In genomic region chr20:63968928-63969760, GRCh38 we compare ENCODE assay signal across 1 cellular context.
A peak's percentile ranks its signal among the peaks of the same experiment; 100 is the strongest.
TF ChIP-seq lines count a peak whose summit lies in the region.

No MANE protein-coding gene starts in this region.

TF ChIP-seq in HepG2, 621 proteins besides CTCF, POLR2A, EP300 and RAD21 (continued from another document and continues in another):
- TF ChIP-seq, protein P1, sequence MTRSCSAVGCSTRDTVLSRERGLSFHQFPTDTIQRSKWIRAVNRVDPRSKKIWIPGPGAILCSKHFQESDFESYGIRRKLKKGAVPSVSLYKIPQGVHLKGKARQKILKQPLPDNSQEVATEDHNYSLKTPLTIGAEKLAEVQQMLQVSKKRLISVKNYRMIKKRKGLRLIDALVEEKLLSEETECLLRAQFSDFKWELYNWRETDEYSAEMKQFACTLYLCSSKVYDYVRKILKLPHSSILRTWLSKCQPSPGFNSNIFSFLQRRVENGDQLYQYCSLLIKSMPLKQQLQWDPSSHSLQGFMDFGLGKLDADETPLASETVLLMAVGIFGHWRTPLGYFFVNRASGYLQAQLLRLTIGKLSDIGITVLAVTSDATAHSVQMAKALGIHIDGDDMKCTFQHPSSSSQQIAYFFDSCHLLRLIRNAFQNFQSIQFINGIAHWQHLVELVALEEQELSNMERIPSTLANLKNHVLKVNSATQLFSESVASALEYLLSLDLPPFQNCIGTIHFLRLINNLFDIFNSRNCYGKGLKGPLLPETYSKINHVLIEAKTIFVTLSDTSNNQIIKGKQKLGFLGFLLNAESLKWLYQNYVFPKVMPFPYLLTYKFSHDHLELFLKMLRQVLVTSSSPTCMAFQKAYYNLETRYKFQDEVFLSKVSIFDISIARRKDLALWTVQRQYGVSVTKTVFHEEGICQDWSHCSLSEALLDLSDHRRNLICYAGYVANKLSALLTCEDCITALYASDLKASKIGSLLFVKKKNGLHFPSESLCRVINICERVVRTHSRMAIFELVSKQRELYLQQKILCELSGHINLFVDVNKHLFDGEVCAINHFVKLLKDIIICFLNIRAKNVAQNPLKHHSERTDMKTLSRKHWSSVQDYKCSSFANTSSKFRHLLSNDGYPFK (CRISPR knock-in tag; IDR thresholded peaks at IDR 0.05; ENCODE audit: borderline replicate concordance), result peak; percentile 75; the same call in 1 of the 2 replicates
- TF ChIP-seq TBP (CRISPR knock-in tag; IDR thresholded peaks at IDR 0.05), result no peak
- TF ChIP-seq, protein P2, sequence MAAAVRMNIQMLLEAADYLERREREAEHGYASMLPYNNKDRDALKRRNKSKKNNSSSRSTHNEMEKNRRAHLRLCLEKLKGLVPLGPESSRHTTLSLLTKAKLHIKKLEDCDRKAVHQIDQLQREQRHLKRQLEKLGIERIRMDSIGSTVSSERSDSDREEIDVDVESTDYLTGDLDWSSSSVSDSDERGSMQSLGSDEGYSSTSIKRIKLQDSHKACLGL (CRISPR knock-in tag; IDR thresholded peaks at IDR 0.05), result peak; percentile 74
- TF ChIP-seq CBX1 (IDR thresholded peaks at IDR 0.05; ENCODE audit: low read depth), result no peak
- TF ChIP-seq, protein P3, sequence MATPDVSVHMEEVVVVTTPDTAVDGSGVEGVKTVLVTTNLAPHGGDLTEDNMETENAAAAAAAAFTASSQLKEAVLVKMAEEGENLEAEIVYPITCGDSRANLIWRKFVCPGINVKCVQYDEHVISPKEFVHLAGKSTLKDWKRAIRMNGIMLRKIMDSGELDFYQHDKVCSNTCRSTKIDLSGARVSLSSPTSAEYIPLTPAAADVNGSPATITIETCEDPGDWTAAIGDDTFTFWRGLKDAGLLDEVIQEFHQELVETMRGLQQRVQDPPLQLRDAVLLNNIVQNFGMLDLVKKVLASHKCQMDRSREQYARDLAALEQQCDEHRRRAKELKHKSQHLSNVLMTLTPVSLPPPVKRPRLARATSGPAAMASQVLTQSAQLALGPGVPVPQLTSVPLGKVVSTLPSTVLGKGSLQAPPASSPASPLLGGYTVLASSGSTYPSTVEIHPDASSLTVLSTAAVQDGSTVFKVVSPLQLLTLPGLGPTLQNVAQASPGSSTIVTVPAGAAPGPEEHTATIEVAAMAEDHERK (CRISPR knock-in tag; IDR thresholded peaks at IDR 0.05; ENCODE audit: low read depth), result no peak
- TF ChIP-seq MTF2 (CRISPR knock-in tag; IDR thresholded peaks at IDR 0.05; ENCODE audit: borderline replicate concordance), result no peak
- no peak for TF ChIP-seq ZNF30 (CRISPR knock-in tag; IDR thresholded peaks at IDR 0.05)
- peak; percentile 29 for TF ChIP-seq RBM39 (IDR thresholded peaks at IDR 0.05; ENCODE audit: low read depth, low read length, poor library complexity, severe bottlenecking)
- peak; percentile 67; the same call in 1 of the 2 replicates for TF ChIP-seq SNAPC2 (CRISPR knock-in tag; IDR thresholded peaks at IDR 0.05)
- TF ChIP-seq ZNF549 (CRISPR knock-in tag; IDR thresholded peaks at IDR 0.05), result no peak
- TF ChIP-seq DDIT3 (CRISPR knock-in tag; IDR thresholded peaks at IDR 0.05), result no peak
- TF ChIP-seq ZNF816 (CRISPR knock-in tag; IDR thresholded peaks at IDR 0.05; ENCODE audit: borderline replicate concordance), result no peak
- TF ChIP-seq TFDP2 (CRISPR knock-in tag; IDR thresholded peaks at IDR 0.05), result no peak; the same call in 1 of the 2 replicates
- TF ChIP-seq ETV5 (CRISPR knock-in tag; IDR thresholded peaks at IDR 0.05; ENCODE audit: borderline replicate concordance), result peak; percentile 70
- TF ChIP-seq KDM5A (IDR thresholded peaks at IDR 0.05; ENCODE audit: borderline replicate concordance, low read length), result no peak
- TF ChIP-seq ZMYM3 (CRISPR knock-in tag; IDR thresholded peaks at IDR 0.05), result peak; percentile 68
- TF ChIP-seq NFYB (CRISPR knock-in tag; IDR thresholded peaks at IDR 0.05), result no peak
- peak; percentile 36; the same call in 1 of the 2 replicates for TF ChIP-seq ZMAT3 (CRISPR knock-in tag; conservative IDR thresholded peaks at IDR 0.05)
- peak; percentile 65; the same call in 1 of the 2 replicates for TF ChIP-seq JUNB (CRISPR knock-in tag; IDR thresholded peaks at IDR 0.05; ENCODE audit: borderline replicate concordance)
- TF ChIP-seq DNMT1 (CRISPR knock-in tag; IDR thresholded peaks at IDR 0.05), result 0 out of 2 replicates have a peak, but pooled peaks have one; percentile 38
- peak; percentile 90; the same call in 1 of the 2 replicates for TF ChIP-seq MTA1 (CRISPR knock-in tag; IDR thresholded peaks at IDR 0.05; ENCODE audit: borderline replicate concordance)
- no peak for TF ChIP-seq CCDC6 (CRISPR knock-in tag; IDR thresholded peaks at IDR 0.05)
- TF ChIP-seq GLI4 (CRISPR knock-in tag; IDR thresholded peaks at IDR 0.05; ENCODE audit: borderline replicate concordance), result peak; percentile 43; the same call in 1 of the 2 replicates
- TF ChIP-seq, protein P4, sequence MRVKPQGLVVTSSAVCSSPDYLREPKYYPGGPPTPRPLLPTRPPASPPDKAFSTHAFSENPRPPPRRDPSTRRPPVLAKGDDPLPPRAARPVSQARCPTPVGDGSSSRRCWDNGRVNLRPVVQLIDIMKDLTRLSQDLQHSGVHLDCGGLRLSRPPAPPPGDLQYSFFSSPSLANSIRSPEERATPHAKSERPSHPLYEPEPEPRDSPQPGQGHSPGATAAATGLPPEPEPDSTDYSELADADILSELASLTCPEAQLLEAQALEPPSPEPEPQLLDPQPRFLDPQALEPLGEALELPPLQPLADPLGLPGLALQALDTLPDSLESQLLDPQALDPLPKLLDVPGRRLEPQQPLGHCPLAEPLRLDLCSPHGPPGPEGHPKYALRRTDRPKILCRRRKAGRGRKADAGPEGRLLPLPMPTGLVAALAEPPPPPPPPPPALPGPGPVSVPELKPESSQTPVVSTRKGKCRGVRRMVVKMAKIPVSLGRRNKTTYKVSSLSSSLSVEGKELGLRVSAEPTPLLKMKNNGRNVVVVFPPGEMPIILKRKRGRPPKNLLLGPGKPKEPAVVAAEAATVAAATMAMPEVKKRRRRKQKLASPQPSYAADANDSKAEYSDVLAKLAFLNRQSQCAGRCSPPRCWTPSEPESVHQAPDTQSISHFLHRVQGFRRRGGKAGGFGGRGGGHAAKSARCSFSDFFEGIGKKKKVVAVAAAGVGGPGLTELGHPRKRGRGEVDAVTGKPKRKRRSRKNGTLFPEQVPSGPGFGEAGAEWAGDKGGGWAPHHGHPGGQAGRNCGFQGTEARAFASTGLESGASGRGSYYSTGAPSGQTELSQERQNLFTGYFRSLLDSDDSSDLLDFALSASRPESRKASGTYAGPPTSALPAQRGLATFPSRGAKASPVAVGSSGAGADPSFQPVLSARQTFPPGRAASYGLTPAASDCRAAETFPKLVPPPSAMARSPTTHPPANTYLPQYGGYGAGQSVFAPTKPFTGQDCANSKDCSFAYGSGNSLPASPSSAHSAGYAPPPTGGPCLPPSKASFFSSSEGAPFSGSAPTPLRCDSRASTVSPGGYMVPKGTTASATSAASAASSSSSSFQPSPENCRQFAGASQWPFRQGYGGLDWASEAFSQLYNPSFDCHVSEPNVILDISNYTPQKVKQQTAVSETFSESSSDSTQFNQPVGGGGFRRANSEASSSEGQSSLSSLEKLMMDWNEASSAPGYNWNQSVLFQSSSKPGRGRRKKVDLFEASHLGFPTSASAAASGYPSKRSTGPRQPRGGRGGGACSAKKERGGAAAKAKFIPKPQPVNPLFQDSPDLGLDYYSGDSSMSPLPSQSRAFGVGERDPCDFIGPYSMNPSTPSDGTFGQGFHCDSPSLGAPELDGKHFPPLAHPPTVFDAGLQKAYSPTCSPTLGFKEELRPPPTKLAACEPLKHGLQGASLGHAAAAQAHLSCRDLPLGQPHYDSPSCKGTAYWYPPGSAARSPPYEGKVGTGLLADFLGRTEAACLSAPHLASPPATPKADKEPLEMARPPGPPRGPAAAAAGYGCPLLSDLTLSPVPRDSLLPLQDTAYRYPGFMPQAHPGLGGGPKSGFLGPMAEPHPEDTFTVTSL (CRISPR knock-in tag; IDR thresholded peaks at IDR 0.05; ENCODE audit: borderline replicate concordance), result no peak
- TF ChIP-seq ZNF781 (CRISPR knock-in tag; IDR thresholded peaks at IDR 0.05; ENCODE audit: borderline replicate concordance, not compliant biosample characterization), result peak; percentile 94
- no peak for TF ChIP-seq CC2D1A (CRISPR knock-in tag; IDR thresholded peaks at IDR 0.05)
- TF ChIP-seq, protein P5, sequence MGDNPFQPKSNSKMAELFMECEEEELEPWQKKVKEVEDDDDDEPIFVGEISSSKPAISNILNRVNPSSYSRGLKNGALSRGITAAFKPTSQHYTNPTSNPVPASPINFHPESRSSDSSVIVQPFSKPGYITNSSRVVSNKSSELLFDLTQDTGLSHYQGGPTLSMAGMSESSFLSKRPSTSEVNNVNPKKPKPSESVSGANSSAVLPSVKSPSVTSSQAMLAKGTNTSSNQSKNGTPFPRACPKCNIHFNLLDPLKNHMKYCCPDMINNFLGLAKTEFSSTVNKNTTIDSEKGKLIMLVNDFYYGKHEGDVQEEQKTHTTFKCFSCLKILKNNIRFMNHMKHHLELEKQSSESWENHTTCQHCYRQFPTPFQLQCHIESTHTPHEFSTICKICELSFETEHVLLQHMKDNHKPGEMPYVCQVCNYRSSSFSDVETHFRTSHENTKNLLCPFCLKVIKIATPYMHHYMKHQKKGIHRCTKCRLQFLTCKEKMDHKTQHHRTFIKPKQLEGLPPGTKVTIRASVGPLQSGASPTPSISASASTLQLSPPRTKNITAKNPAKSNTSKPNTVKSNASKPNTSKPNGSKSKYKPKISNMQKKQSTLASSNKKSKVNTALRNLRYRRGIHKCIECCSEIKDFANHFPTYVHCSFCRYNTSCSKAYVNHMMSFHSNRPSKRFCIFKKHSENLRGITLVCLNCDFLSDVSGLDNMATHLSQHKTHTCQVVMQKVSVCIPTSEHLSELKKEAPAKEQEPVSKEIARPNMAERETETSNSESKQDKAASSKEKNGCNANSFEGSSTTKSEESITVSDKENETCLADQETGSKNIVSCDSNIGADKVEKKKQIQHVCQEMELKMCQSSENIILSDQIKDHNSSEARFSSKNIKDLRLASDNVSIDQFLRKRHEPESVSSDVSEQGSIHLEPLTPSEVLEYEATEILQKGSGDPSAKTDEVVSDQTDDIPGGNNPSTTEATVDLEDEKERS (CRISPR knock-in tag; IDR thresholded peaks at IDR 0.05), result peak; percentile 71; the same call in 1 of the 2 replicates
- no peak for TF ChIP-seq ZNF205 (CRISPR knock-in tag; IDR thresholded peaks at IDR 0.05)
- TF ChIP-seq ZFP1 (CRISPR knock-in tag; IDR thresholded peaks at IDR 0.05), result no peak
- TF ChIP-seq RNF219 (CRISPR knock-in tag; IDR thresholded peaks at IDR 0.05), result no peak
- TF ChIP-seq SOX6 (IDR thresholded peaks at IDR 0.05), result no peak
- TF ChIP-seq SOX6 (CRISPR knock-in tag; IDR thresholded peaks at IDR 0.05), result peak; percentile 72; the same call in 1 of the 2 replicates
- no peak for TF ChIP-seq PAWR (CRISPR knock-in tag; IDR thresholded peaks at IDR 0.05; ENCODE audit: borderline replicate concordance)
- peak; percentile 93 for TF ChIP-seq HNF4G (IDR thresholded peaks at IDR 0.05; ENCODE audit: borderline replicate concordance, low read depth, low read length)
- TF ChIP-seq HNF4G (CRISPR knock-in tag; IDR thresholded peaks at IDR 0.05; ENCODE audit: borderline replicate concordance, low read depth), result peak; percentile 95
- TF ChIP-seq MIXL1 (CRISPR knock-in tag; IDR thresholded peaks at IDR 0.05), result peak; percentile 24; the same call in 1 of the 2 replicates
- no peak for TF ChIP-seq CHD2 (IDR thresholded peaks at IDR 0.05; ENCODE audit: low read depth, low read length)
- 0 out of 2 replicates have a peak, but pooled peaks have one; percentile 65 for TF ChIP-seq ZNF446 (CRISPR knock-in tag; IDR thresholded peaks at IDR 0.05)
- TF ChIP-seq RXRB (CRISPR knock-in tag; IDR thresholded peaks at IDR 0.05; ENCODE audit: borderline replicate concordance), result peak; percentile 83
- no peak for TF ChIP-seq DBP (CRISPR knock-in tag; IDR thresholded peaks at IDR 0.05; ENCODE audit: not compliant biosample characterization)
- no peak for TF ChIP-seq CBFB (CRISPR knock-in tag; IDR thresholded peaks at IDR 0.05)
- TF ChIP-seq FOXC1 (CRISPR knock-in tag; IDR thresholded peaks at IDR 0.05; ENCODE audit: borderline replicate concordance), result 0 out of 2 replicates have a peak, but pooled peaks have one; percentile 36
